ENCODE assay signal across 9 cellular contexts in genomic region chr1:236316437-236316836, GRCh38. TPM values are rescaled to one million over a fixed set of nuclear protein-coding genes. Genes with fewer than 3 reads are reported as not detected.
"Had no signal": no experiment of that assay in that cellular context is flagged by ENCODE, and none has a peak within 500 bp of the region (broad histone marks: within the 10 kb centered on the region; RNA-seq: fewer than 3 reads in every experiment).

No MANE protein-coding gene starts in this region.

- H3K9ac ChIP-seq: KMS-11 had no signal

- ATAC-seq: HepG2 had no signal

- H3K4me2 ChIP-seq: KMS-11 had no signal

- H3K36me3 Mint-ChIP-seq: IgD-negative memory B cell had no signal

- H3K4me3 Mint-ChIP-seq: IgD-negative memory B cell had no signal

- H3K4me1 Mint-ChIP-seq: IgD-negative memory B cell had no signal

- H3K27ac ChIP-seq: HL-60, KMS-11 had no signal

- FAIRE-seq: HepG2, HTR-8/SVneo had no signal

- DNase-seq: IMR-90, KBM-7, KG1 had no signal

RNA-seq across cellular contexts. Expression of gene ERO1B, which starts 34.7 kb away (rescaled TPM):
- total RNA-seq: HT-29 had no signal
